8 cellular contexts compared by ENCODE assay signal in the genomic region with DNA sequence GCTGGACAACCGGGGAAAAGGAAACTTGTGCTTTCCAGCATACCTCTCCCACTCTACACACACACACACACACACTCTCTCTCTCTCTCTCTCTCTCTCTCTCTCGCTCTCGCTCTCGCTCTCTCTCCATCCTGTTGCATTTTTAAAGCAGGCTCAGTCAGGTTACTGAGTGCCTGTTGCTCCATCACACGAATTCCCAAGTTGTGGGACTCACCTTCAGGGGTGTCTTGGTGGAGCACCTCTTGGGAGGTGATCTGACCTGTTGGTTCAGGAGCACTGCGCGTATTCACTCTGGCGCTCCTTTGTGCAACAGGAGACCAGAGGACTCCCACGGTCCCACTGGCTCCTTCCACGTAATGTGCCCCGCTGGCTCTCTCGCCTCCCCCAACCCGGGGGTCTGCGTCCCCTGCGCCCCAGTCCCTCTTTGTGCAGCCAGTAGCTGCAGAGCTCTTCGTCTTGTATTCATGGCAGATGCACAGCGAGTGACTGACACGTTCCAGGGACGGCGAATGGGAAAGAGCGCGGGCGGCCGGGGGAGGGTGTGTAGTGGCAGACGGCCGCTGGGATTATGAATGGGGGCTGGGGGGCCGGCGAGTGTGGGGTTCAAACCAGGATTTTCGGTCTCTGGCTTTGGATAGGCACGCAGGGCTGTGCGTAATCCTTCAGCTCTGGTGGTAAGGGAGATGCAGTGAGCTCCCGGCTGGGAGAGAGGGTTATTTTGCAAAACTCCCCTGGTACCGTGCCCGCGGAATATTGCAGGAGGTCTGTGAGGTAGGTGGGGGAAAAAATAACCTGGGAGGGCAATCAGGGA. TPM values are rescaled to one million over a fixed set of nuclear protein-coding genes. Genes with fewer than 3 reads are reported as not detected.
DNase-seq lines count a peak whose midpoint lies in the region; ATAC-seq lines count a peak whose summit lies in the region.

No MANE protein-coding gene starts in this region.

- ATAC-seq in stimulated activated naive CD8-positive, alpha-beta T cell treated with anti-CD3 and anti-CD28 coated beads, Interleukin-15, amount 100 ng/mL, for 72 hours: peak; percentile 20
- no peak for ATAC-seq in stimulated activated naive CD8-positive, alpha-beta T cell treated with anti-CD3 and anti-CD28 coated beads, Interleukin-15, Interleukin-2, amounts not matched to agents 100 U/mL and 50 U/mL, for 24 hours
- no peak for ATAC-seq in aorta (ENCODE audit: low FRiP score)
- ATAC-seq in GM19324 (IDR thresholded peaks at IDR 0.05; ENCODE audit: low FRiP score, unreplicated experiment): no peak
- no peak for ATAC-seq in HG03457 (IDR thresholded peaks at IDR 0.05; ENCODE audit: unreplicated experiment)

- WGBS in mesendoderm (ENCODE audit: extremely low coverage, insufficient coverage, low lambda C conversion rate): no CpG with 5 or more reads among the region's 35 CpGs
- 4 to 5% methylated on average over 33 to 35 of the region's 35 CpGs for WGBS in aorta, 2 donors

- intact Hi-C loops in aorta (cut with DNase I): no loop called here

- H3K56ac ChIP-seq in mesendoderm (ENCODE audit: low read length): peak overlapping the region; percentile 52

- no peaks in the 10 kb centered on the region for H3K79me1 ChIP-seq in mesendoderm (ENCODE audit: low read length)

- no peak overlapping the region for H3K9ac ChIP-seq in duodenal mucosa (ENCODE audit: low read depth in 1 of 2, low read length in 2 of 2)
- peak overlapping the region; percentile 17 for H3K9ac ChIP-seq in mesendoderm (ENCODE audit: low read length)

- H3K9me3 Mint-ChIP-seq in stimulated activated naive CD8-positive, alpha-beta T cell treated with anti-CD3 and anti-CD28 coated beads, Interleukin-15, amount 100 ng/mL, for 72 hours: peaks cover 5 to 23% of the 10 kb centered on the region in 2 donors

- no peak overlapping the region for H4K8ac ChIP-seq in mesendoderm (ENCODE audit: low read depth, low read length)

- no peak overlapping the region for H3K4ac ChIP-seq in mesendoderm (ENCODE audit: low read depth, low read length)

- no peak overlapping the region for H4K5ac ChIP-seq in mesendoderm (ENCODE audit: low read length)

- no peak overlapping the region for H2BK120ac ChIP-seq in mesendoderm (ENCODE audit: low read depth, low read length)

- no peak overlapping the region for H3K27ac Mint-ChIP-seq in stimulated activated naive CD8-positive, alpha-beta T cell treated with anti-CD3 and anti-CD28 coated beads, Interleukin-15, amount 100 ng/mL, for 72 hours

- H3K27ac ChIP-seq in duodenal mucosa (ENCODE audit: low read depth, low read length) (no peak overlapping the region), mesendoderm (ENCODE audit: low read depth, low read length) (no peak overlapping the region), aorta (ENCODE audit: low read depth in 1 of 2, low read length in 2 of 2) (no peak overlapping the region)

- no peaks in the 10 kb centered on the region for H3K36me3 ChIP-seq in duodenal mucosa (ENCODE audit: control insufficient read depth in 1 of 2, insufficient read depth in 2 of 2, low read length in 2 of 2)
- H3K36me3 ChIP-seq in mesendoderm (ENCODE audit: control insufficient read depth, insufficient read depth, low read length): no peaks in the 10 kb centered on the region
- H3K36me3 ChIP-seq in aorta (ENCODE audit: control insufficient read depth in 1 of 2, insufficient read depth in 2 of 2, low read length in 1 of 2): no peaks in the 10 kb centered on the region

- peaks cover 3 to 6% of the 10 kb centered on the region in 2 donors for H3K9me3 ChIP-seq in duodenal mucosa (ENCODE audit: control insufficient read depth in 1 of 2, low read length in 2 of 2)
- H3K9me3 ChIP-seq in aorta (ENCODE audit: control insufficient read depth, low read length): peaks cover 5% of the 10 kb centered on the region

- peak overlapping the region; percentile 33 to 40 for H3K4me3 ChIP-seq in duodenal mucosa (ENCODE audit: low read depth in 1 of 2, low read length in 2 of 2)
- peak overlapping the region; percentile 16 for H3K4me3 ChIP-seq in mesendoderm (ENCODE audit: low read length)
- H3K4me3 ChIP-seq in aorta (ENCODE audit: low read length in 2 of 2): no peak overlapping the region

- no peak overlapping the region for H2AK5ac ChIP-seq in mesendoderm (ENCODE audit: low read length)

- H3K27me3 ChIP-seq in duodenal mucosa (ENCODE audit: control insufficient read depth in 1 of 2, insufficient read depth in 2 of 2, low read length in 2 of 2) (peaks cover 8 to 14% of the 10 kb centered on the region in 2 donors), mesendoderm (ENCODE audit: insufficient read depth, low read length, poor library complexity) (peaks cover 26% of the 10 kb centered on the region), aorta (ENCODE audit: control insufficient read depth in 1 of 2, insufficient read depth in 2 of 2, low read length in 1 of 2) (no peaks in the 10 kb centered on the region)

- H3K4me2 ChIP-seq in mesendoderm (ENCODE audit: low read length): peak overlapping the region; percentile 76

- peaks cover 81% of the 10 kb centered on the region for H3K27me3 Mint-ChIP-seq in stimulated activated naive CD8-positive, alpha-beta T cell treated with anti-CD3 and anti-CD28 coated beads, Interleukin-15, amount 100 ng/mL, for 72 hours

- no peak for DNase-seq in stimulated activated naive CD8-positive, alpha-beta T cell treated with anti-CD3 and anti-CD28 coated beads, Interleukin-15, amount 100 ng/mL, for 72 hours
- DNase-seq in stimulated activated naive CD8-positive, alpha-beta T cell treated with anti-CD3 and anti-CD28 coated beads, Interleukin-15, Interleukin-2, amounts not matched to agents 100 U/mL and 50 U/mL, for 24 hours: no peak
- peak; percentile 35 for DNase-seq in mesendoderm
- DNase-seq in aorta: peak; percentile 51 to 64
- no peak for DNase-seq in HT-29 (ENCODE audit: low spot score)

- no peak overlapping the region for H3K18ac ChIP-seq in mesendoderm (ENCODE audit: low read length)

- H3K4me1 Mint-ChIP-seq in stimulated activated naive CD8-positive, alpha-beta T cell treated with anti-CD3 and anti-CD28 coated beads, Interleukin-15, amount 100 ng/mL, for 72 hours: peaks cover 6% of the 10 kb centered on the region

- H3K4me1 ChIP-seq in duodenal mucosa (ENCODE audit: control insufficient read depth in 1 of 2, insufficient read depth in 2 of 2, low read length in 2 of 2) (no peaks in the 10 kb centered on the region), mesendoderm (ENCODE audit: control insufficient read depth, low read depth, low read length) (no peaks in the 10 kb centered on the region), aorta (ENCODE audit: control insufficient read depth in 1 of 2, insufficient read depth in 2 of 2, low read length in 2 of 2) (no peaks in the 10 kb centered on the region)

- H2BK15ac ChIP-seq in mesendoderm (replicated peaks; ENCODE audit: low read depth): no peak overlapping the region

- H3K4me3 Mint-ChIP-seq in stimulated activated naive CD8-positive, alpha-beta T cell treated with anti-CD3 and anti-CD28 coated beads, Interleukin-15, amount 100 ng/mL, for 72 hours: no peak overlapping the region

- H3K23ac ChIP-seq in mesendoderm (ENCODE audit: low read length): no peak overlapping the region

- H2BK5ac ChIP-seq in mesendoderm (ENCODE audit: low read length): no peak overlapping the region

- H3K79me2 ChIP-seq in mesendoderm (ENCODE audit: control insufficient read depth, insufficient read depth, low read length): no peaks in the 10 kb centered on the region

RNA-seq across cellular contexts. Expression of a gene that starts 0.6 kb away (rescaled TPM):
- polyA plus RNA-seq in mesendoderm (2013, experiment 1 of 2): 9.0 TPM
- 9.3 TPM for polyA plus RNA-seq in mesendoderm (2013, experiment 2 of 2)
- total RNA-seq in aorta: 10 to 100 TPM; 16.8 to 24.5 TPM
- 1 to 10 TPM; 4.8 to 8.2 TPM for polyA plus RNA-seq in aorta
- 0.13 and 0.60 TPM in 2 replicates for total RNA-seq in HT-29 (2014; rRNA removed; shearing (Covaris generic))

Comparison
In these comparisons a context has a peak if more than half of its experiments do, and no peak if none do; other contexts are left out.
1. DNase-seq: peak in mesendoderm (single experiment) and aorta (2 of 2); none in stimulated activated naive CD8-positive, alpha-beta T cell treated with anti-CD3 and anti-CD28 coated beads, Interleukin-15, amount 100 ng/mL, for 72 hours (0 of 2), stimulated activated naive CD8-positive, alpha-beta T cell treated with anti-CD3 and anti-CD28 coated beads, Interleukin-15, Interleukin-2, amounts not matched to agents 100 U/mL and 50 U/mL, for 24 hours (single experiment) and HT-29 (single experiment).
2. H3K4me3 ChIP-seq: peak in duodenal mucosa (2 of 2) and mesendoderm (single experiment); none in aorta (0 of 2).
3. RNA of a gene that starts 0.6 kb away (total RNA-seq): 16.8 to 24.5 TPM in aorta; 0.13 to 0.60 TPM in HT-29; every median in the first group is over 10 times any median in the second.